In the genomic region with DNA sequence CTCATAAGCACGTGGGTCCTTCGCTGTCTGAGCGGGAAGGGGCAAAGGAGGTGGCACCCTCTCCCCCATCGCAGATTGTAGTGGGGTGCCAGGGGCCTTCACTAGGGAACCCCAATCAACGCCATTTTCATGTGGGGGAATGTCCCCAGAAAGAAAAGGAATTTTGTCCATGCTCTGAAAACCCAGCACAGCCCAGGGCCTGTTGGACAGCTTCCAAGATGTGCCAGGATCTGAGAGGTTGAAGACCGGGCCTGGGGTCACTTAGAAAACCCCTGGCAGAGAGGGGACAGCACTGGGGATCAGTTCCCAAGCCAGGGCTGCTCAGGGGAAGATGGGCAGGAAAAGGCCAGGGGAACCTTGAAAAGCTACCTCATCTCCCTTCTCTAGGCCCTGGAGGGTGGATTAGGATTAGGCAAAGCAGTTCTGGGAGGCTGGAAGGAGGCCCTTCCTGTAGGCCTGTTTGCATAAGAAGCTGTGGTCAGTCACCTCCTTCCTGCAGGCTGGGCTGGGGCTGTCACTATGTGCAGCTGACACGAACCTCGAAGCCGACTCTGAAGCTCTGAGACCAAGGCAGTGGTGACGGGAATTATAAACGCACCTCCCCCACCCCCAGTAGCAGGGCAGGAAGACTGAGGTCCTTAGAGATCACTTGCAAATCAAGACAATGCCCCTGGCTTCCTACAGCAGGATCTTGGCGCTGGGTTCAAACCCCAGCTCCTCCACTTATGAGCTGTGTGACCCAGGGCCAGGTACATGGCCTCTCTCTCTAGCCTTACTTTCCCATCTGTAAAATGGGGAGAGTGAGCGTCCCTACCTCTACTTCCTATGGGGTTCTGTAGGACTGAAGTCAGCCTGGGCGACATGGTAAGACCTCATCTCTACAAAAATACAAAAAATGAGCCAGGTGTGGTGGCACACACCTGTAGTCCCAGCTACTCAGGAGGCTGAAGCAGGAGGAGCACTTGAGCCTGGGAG, we compare ENCODE assay signal across 14 cellular contexts. TPM values are rescaled to one million over a fixed set of nuclear protein-coding genes. Genes with fewer than 3 reads are reported as not detected.
DNase-seq lines count a peak whose midpoint lies in the region; ATAC-seq, FAIRE-seq and TF ChIP-seq lines count a peak whose summit lies in the region.
"Had no signal": no experiment of that assay in that cellular context is flagged by ENCODE, and none has a peak within 500 bp of the region (broad histone marks: within the 10 kb centered on the region; RNA-seq: fewer than 3 reads in every experiment).

No MANE protein-coding gene starts in this region.

- H3K27ac ChIP-seq in gastroesophageal sphincter = no peak overlapping the region
- H3K27ac ChIP-seq: esophagus muscularis mucosa, psoas muscle, thoracic aorta had no signal

- FAIRE-seq in GM18507 (lab: Jason Lieb, UNC) = peak; percentile 49
- FAIRE-seq: bronchial epithelial cell had no signal

- intact Hi-C loops in mucosa of descending colon (cut with DNase I, micrococcal nuclease) = no loop called here

- no peak for TF ChIP-seq POLR2A in gastroesophageal sphincter (IDR thresholded peaks at IDR 0.05)

- H3K9me3 ChIP-seq in gastroesophageal sphincter (no peaks in the 10 kb centered on the region), mucosa of descending colon (no peaks in the 10 kb centered on the region)
- H3K9me3 ChIP-seq: esophagus muscularis mucosa, psoas muscle, thoracic aorta had no signal

- ATAC-seq in gastroesophageal sphincter = peak; percentile 53
- peak; percentile 65 for ATAC-seq in mucosa of descending colon

- TF ChIP-seq EP300 in gastroesophageal sphincter (IDR thresholded peaks at IDR 0.05) = no peak

- TF ChIP-seq CTCF in gastroesophageal sphincter (IDR thresholded peaks at IDR 0.05) = no peak
- TF ChIP-seq CTCF in mucosa of descending colon (IDR thresholded peaks at IDR 0.05) = no peak

- WGBS in gastroesophageal sphincter (ENCODE audit: low coverage in 1 of 2), 2 donors = 88% methylated on average over 7 of the region's 14 CpGs; no CpG with 5 or more reads in 1 of the 2 donors

- H3K36me3 ChIP-seq in gastroesophageal sphincter = no peaks in the 10 kb centered on the region
- no peaks in the 10 kb centered on the region for H3K36me3 ChIP-seq in mucosa of descending colon (ENCODE audit: low read depth)
- H3K36me3 ChIP-seq: thoracic aorta had no signal

- no peaks in the 10 kb centered on the region for H3K27me3 ChIP-seq in gastroesophageal sphincter
- H3K27me3 ChIP-seq: esophagus muscularis mucosa had no signal

- H3K4me1 ChIP-seq in gastroesophageal sphincter (no peaks in the 10 kb centered on the region), mucosa of descending colon (ENCODE audit: low read depth) (no peaks in the 10 kb centered on the region)
- H3K4me1 ChIP-seq: psoas muscle had no signal

- DNase-seq in GM18507 (ENCODE audit: extremely low spot score, insufficient read length, low read depth) (no peak), NCI-H82 (lab: John Stamatoyannopoulos, UW) (peak; percentile 73), mucosa of descending colon (peak in 1 of 3 donors; percentile 13), cortex of kidney (lab: John Stamatoyannopoulos, UW) (no peak), NCI-H2196 treated with DMSO at 0.1 percent for 48 hours (lab: John Stamatoyannopoulos, UW; ENCODE audit: unreplicated experiment) (no peak), NCI-H1930 (lab: John Stamatoyannopoulos, UW) (no peak)
- DNase-seq in stimulated activated CD8-positive, alpha-beta memory T cell treated with anti-CD3 and anti-CD28 coated beads, Interleukin-4, amount 100 ng/mL, for 48 hours = no peak
- DNase-seq: activated B cell treated with CpG ODN at 0.5 μM for 24 hours, NCI-H1092 treated with DMSO at 0.1 percent for 48 hours, psoas muscle had no signal

- H3K4me3 ChIP-seq in gastroesophageal sphincter = no peak overlapping the region
- no peak overlapping the region for H3K4me3 ChIP-seq in mucosa of descending colon
- H3K4me3 ChIP-seq: esophagus muscularis mucosa, psoas muscle, thoracic aorta had no signal

RNA-seq across cellular contexts. Expression of a gene that starts 29.0 kb away (rescaled TPM):
- total RNA-seq in gastroesophageal sphincter = 1 to 10 TPM; 3.0 to 5.3 (median 4.5) TPM
- total RNA-seq in mucosa of descending colon = 1 to 10 TPM in 2 of 3 donors, under 1 TPM in 1; 0.78 to 2.2 (median 2.0) TPM
- total RNA-seq: bronchial epithelial cell had no signal
